In the genomic region with DNA sequence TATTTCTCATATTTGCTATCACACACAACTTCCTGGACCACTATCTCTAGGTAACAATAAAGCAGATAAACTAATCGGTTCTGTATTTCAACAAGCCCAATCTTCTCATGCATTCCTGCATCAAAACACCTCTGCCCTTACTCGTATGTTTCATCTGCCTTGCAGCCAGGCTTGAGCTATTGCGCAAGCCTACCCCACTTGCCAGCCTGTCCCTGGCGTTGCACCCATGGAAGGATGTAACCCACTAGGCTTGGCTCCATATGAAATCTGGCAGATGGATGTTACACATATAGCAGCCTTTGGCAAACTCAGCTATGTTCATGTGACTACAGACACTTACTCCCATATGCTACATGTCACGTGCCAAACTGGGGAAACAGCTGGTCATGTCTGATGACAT, we compare ENCODE assay signal across 1 cellular context.
TF ChIP-seq lines count a peak whose summit lies in the region.

No MANE protein-coding gene starts in this region.

TF ChIP-seq in HepG2, 621 proteins besides CTCF, POLR2A, EP300 and RAD21:
- TF ChIP-seq, protein P1, sequence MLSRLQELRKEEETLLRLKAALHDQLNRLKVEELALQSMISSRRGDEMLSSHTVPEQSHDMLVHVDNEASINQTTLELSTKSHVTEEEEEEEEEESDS (CRISPR knock-in tag; IDR thresholded peaks at IDR 0.05; ENCODE audit: borderline replicate concordance): no peak
- TF ChIP-seq CEBPB (IDR thresholded peaks at IDR 0.05; ENCODE audit: borderline replicate concordance, low read depth, low read length): peak; percentile 83
- no peak for TF ChIP-seq MATR3 (CRISPR knock-in tag; IDR thresholded peaks at IDR 0.05)
- no peak for TF ChIP-seq SRF (IDR thresholded peaks at IDR 0.05; ENCODE audit: low read depth, low read length)
